In genomic region chr5:56837386-56837785, GRCh38 we compare ENCODE assay signal across 14 cellular contexts. TPM values are rescaled to one million over a fixed set of nuclear protein-coding genes. Genes with fewer than 3 reads are reported as not detected.
DNase-seq lines count a peak whose midpoint lies in the region; ATAC-seq and TF ChIP-seq lines count a peak whose summit lies in the region.
"Had no signal": no experiment of that assay in that cellular context is flagged by ENCODE, and none has a peak within 500 bp of the region (broad histone marks: within the 10 kb centered on the region; RNA-seq: fewer than 3 reads in every experiment).

No MANE protein-coding gene starts in this region.

- H3K9ac ChIP-seq in Karpas-422 (ENCODE audit: low read length): no peak overlapping the region

- peaks cover 2% of the 10 kb centered on the region for H3K36me3 ChIP-seq in CD4-positive, CD25-positive, alpha-beta regulatory T cell (ENCODE audit: control insufficient read depth, insufficient read depth, low read length)
- no peaks in the 10 kb centered on the region for H3K36me3 ChIP-seq in Karpas-422 (ENCODE audit: insufficient read depth, low read length)
- no peaks in the 10 kb centered on the region for H3K36me3 ChIP-seq in effector memory CD4-positive, alpha-beta T cell (ENCODE audit: control insufficient read depth, insufficient read depth, low read length)

- no peaks in the 10 kb centered on the region for H3K27me3 Mint-ChIP-seq in CD4-positive, CD25-positive, alpha-beta regulatory T cell
- no peaks in the 10 kb centered on the region for H3K27me3 Mint-ChIP-seq in osteocyte (ENCODE audit: unreplicated experiment)

- no peak for TF ChIP-seq CTCF in osteocyte (IDR thresholded peaks at IDR 0.05)
- no peak for TF ChIP-seq CTCF in coronary artery (IDR thresholded peaks at IDR 0.05)

- H2AFZ ChIP-seq in Karpas-422 (ENCODE audit: low read length): no peak overlapping the region

- peaks cover 60% of the 10 kb centered on the region for H4K20me1 ChIP-seq in Karpas-422 (ENCODE audit: insufficient read depth, low read depth, low read length)

- H3K4me3 ChIP-seq in CD4-positive, CD25-positive, alpha-beta regulatory T cell (ENCODE audit: low read depth, low read length): peak overlapping the region; percentile 71
- H3K4me3 ChIP-seq in Karpas-422 (ENCODE audit: low read length): no peak overlapping the region
- H3K4me3 ChIP-seq in effector memory CD4-positive, alpha-beta T cell (ENCODE audit: insufficient read depth, low read depth, low read length, poor library complexity, severe bottlenecking): no peak overlapping the region
- H3K4me3 ChIP-seq in coronary artery: no peak overlapping the region

- H3K9me2 ChIP-seq in Karpas-422 (replicated peaks; ENCODE audit: insufficient read depth, low read length): no peaks in the 10 kb centered on the region

- no peaks in the 10 kb centered on the region for H3K27me3 ChIP-seq in CD4-positive, CD25-positive, alpha-beta regulatory T cell (ENCODE audit: control insufficient read depth, insufficient read depth, low read length)
- no peaks in the 10 kb centered on the region for H3K27me3 ChIP-seq in Karpas-422 (ENCODE audit: low read length)
- no peaks in the 10 kb centered on the region for H3K27me3 ChIP-seq in effector memory CD4-positive, alpha-beta T cell (replicated peaks; ENCODE audit: control insufficient read depth, insufficient read depth, low read length, poor library complexity, severe bottlenecking)

- H3K4me1 Mint-ChIP-seq in CD4-positive, CD25-positive, alpha-beta regulatory T cell: peaks cover 48 to 94% (median 84%) of the 10 kb centered on the region in 4 donors
- peaks cover 55% of the 10 kb centered on the region for H3K4me1 Mint-ChIP-seq in osteocyte (ENCODE audit: unreplicated experiment)

- peak overlapping the region; percentile 72 to 86 (median 85) for H3K27ac Mint-ChIP-seq in CD4-positive, CD25-positive, alpha-beta regulatory T cell
- H3K27ac Mint-ChIP-seq in osteocyte (ENCODE audit: unreplicated experiment): peak overlapping the region; percentile 80

- peaks cover 94% of the 10 kb centered on the region for H3K4me1 ChIP-seq in CD4-positive, CD25-positive, alpha-beta regulatory T cell (ENCODE audit: control insufficient read depth, insufficient read depth, low read length, poor library complexity, severe bottlenecking)
- peaks cover 80% of the 10 kb centered on the region for H3K4me1 ChIP-seq in Karpas-422 (ENCODE audit: low read length)
- peaks cover 70% of the 10 kb centered on the region for H3K4me1 ChIP-seq in effector memory CD4-positive, alpha-beta T cell (ENCODE audit: control insufficient read depth, insufficient read depth, low read length, poor library complexity, severe bottlenecking)

- peak overlapping the region; percentile 50 for H3K4me2 ChIP-seq in Karpas-422 (ENCODE audit: low read depth, low read length, poor library complexity, severe bottlenecking)

- no peak for DNase-seq in CD4-positive, CD25-positive, alpha-beta regulatory T cell
- DNase-seq in Karpas-422: no peak
- DNase-seq in effector memory CD4-positive, alpha-beta T cell: no peak
- DNase-seq in osteocyte (ENCODE audit: extremely low spot score, unreplicated experiment): no peak
- DNase-seq in coronary artery (ENCODE audit: low spot score): no peak
- no peak for DNase-seq in activated CD8-positive, alpha-beta memory T cell treated with anti-CD3 and anti-CD28 coated beads, Interleukin-2, amount 50 U/mL, for 48 hours
- DNase-seq in stimulated activated CD4-positive, alpha-beta T cell treated with anti-CD3 and anti-CD28 coated beads, Interleukin-15, amount 100 ng/mL, for 24 hours: no peak
- no peak for DNase-seq in substantia nigra (lab: John Stamatoyannopoulos, UW)
- DNase-seq: DND-41, GOT3, left cardiac atrium, NCI-H2029 treated with DMSO at 0.1 percent for 48 hours, NCI-H524 had no signal

- H3K9me3 ChIP-seq in CD4-positive, CD25-positive, alpha-beta regulatory T cell (ENCODE audit: control insufficient read depth in 2 of 2, low read length in 2 of 2): no peaks in the 10 kb centered on the region
- no peaks in the 10 kb centered on the region for H3K9me3 ChIP-seq in Karpas-422 (ENCODE audit: low read length)
- no peaks in the 10 kb centered on the region for H3K9me3 ChIP-seq in effector memory CD4-positive, alpha-beta T cell (ENCODE audit: control insufficient read depth, low read length)

- peaks cover 98% of the 10 kb centered on the region for H3K79me2 ChIP-seq in Karpas-422 (ENCODE audit: low read length)

- H3K27ac ChIP-seq in CD4-positive, CD25-positive, alpha-beta regulatory T cell (ENCODE audit: insufficient read depth, low read length, poor library complexity, severe bottlenecking): peak overlapping the region; percentile 74
- H3K27ac ChIP-seq in Karpas-422 (ENCODE audit: low read length) (peak overlapping the region; percentile 67), coronary artery (no peak overlapping the region), substantia nigra (ENCODE audit: low read depth, low read length, poor library complexity, severe bottlenecking) (no peak overlapping the region)
- peak overlapping the region; percentile 33 for H3K27ac ChIP-seq in effector memory CD4-positive, alpha-beta T cell (ENCODE audit: insufficient read depth, low read length, poor library complexity, severe bottlenecking)

- ATAC-seq in CD4-positive, CD25-positive, alpha-beta regulatory T cell (ENCODE audit: low read depth in 2 of 2): no peak
- ATAC-seq: esophagus mucosa had no signal

- H3K9me3 Mint-ChIP-seq in CD4-positive, CD25-positive, alpha-beta regulatory T cell: no peaks in the 10 kb centered on the region
- no peaks in the 10 kb centered on the region for H3K9me3 Mint-ChIP-seq in osteocyte (ENCODE audit: unreplicated experiment)

- no peaks in the 10 kb centered on the region for H3K36me3 Mint-ChIP-seq in CD4-positive, CD25-positive, alpha-beta regulatory T cell
- no peaks in the 10 kb centered on the region for H3K36me3 Mint-ChIP-seq in osteocyte (ENCODE audit: unreplicated experiment)

- peak overlapping the region; percentile 50 to 87 (median 78) for H3K4me3 Mint-ChIP-seq in CD4-positive, CD25-positive, alpha-beta regulatory T cell
- H3K4me3 Mint-ChIP-seq in osteocyte (ENCODE audit: unreplicated experiment): no peak overlapping the region

RNA-seq across cellular contexts. Expression of gene MAP3K1, which starts 22.0 kb away (rescaled TPM):
- total RNA-seq in CD4-positive, CD25-positive, alpha-beta regulatory T cell: 110 TPM
- 10 to 100 TPM; 64.3 to 84.5 (median 76.1) TPM for polyA plus RNA-seq in CD4-positive, CD25-positive, alpha-beta regulatory T cell
- 38.0 and 68.0 TPM in 2 replicates for total RNA-seq in Karpas-422 (2014; rRNA removed; shearing (Covaris generic); ENCODE audit: low replicate concordance)
- total RNA-seq in osteocyte: 15.7 TPM in 2 replicates

Comparison
In these comparisons a context has a peak if more than half of its experiments do, and no peak if none do; other contexts are left out.
1. H3K27ac ChIP-seq: peak in CD4-positive, CD25-positive, alpha-beta regulatory T cell (single experiment), Karpas-422 (single experiment) and effector memory CD4-positive, alpha-beta T cell (single experiment); none in coronary artery (0 of 2) and substantia nigra (single experiment).